Comparison of ENCODE assay signal across 8 cellular contexts in genomic region chr2:102356381-102356712, GRCh38. TPM values are rescaled to one million over a fixed set of nuclear protein-coding genes. Genes with fewer than 3 reads are reported as not detected.
A peak's percentile ranks its signal among the peaks of the same experiment; 100 is the strongest.
DNase-seq lines count a peak whose midpoint lies in the region; ATAC-seq and TF ChIP-seq lines count a peak whose summit lies in the region.

No MANE protein-coding gene starts in this region.

- TF ChIP-seq POLR2A in suprapubic skin (IDR thresholded peaks at IDR 0.05) = no peak

- H3K9me3 Mint-ChIP-seq in activated CD4-positive, alpha-beta T cell treated with anti-CD3 and anti-CD28 coated beads for 36 hours (ENCODE audit: low read depth) = no peaks in the 10 kb centered on the region

- CTCF ChIA-PET in activated CD4-positive, alpha-beta T cell treated with anti-CD3 and anti-CD28 coated beads for 36 hours (lab: Charles Lee) = interaction anchor here (0.7 to 1.9 kb wide), 21 partner anchors 8 to 116 kb away, joined by 3 to 12 read pairs (median 4); no protein-coding TSS in a partner anchor

- WGBS in iPS DF 6.9 (ENCODE audit: insufficient coverage, insufficient read length) = no CpG with 5 or more reads among the region's 7 CpGs
- WGBS in suprapubic skin = 10% methylated on average over 7 of the region's 7 CpGs

- peaks cover 42% of the 10 kb centered on the region for H3K4me1 Mint-ChIP-seq in activated CD4-positive, alpha-beta T cell treated with anti-CD3 and anti-CD28 coated beads for 36 hours

- H3K4me3 Mint-ChIP-seq in activated CD4-positive, alpha-beta T cell treated with anti-CD3 and anti-CD28 coated beads for 36 hours = peak overlapping the region; percentile 100

- H3K27me3 ChIP-seq in iPS DF 6.9 (ENCODE audit: control insufficient read depth, insufficient read depth, low read length) (no peaks in the 10 kb centered on the region), suprapubic skin (no peaks in the 10 kb centered on the region)

- H3K27ac ChIP-seq in VCaP = peak overlapping the region; percentile 57; the same call in 1 of the 2 replicates
- no peak overlapping the region for H3K27ac ChIP-seq in iPS DF 6.9 (ENCODE audit: low read length)
- peak overlapping the region; percentile 76 for H3K27ac ChIP-seq in suprapubic skin

- ATAC-seq in activated CD4-positive, alpha-beta T cell treated with anti-CD3 and anti-CD28 coated beads for 36 hours = peak; percentile 21

- no peak for TF ChIP-seq EP300 in suprapubic skin (IDR thresholded peaks at IDR 0.05)

- intact Hi-C loops in activated CD4-positive, alpha-beta T cell treated with anti-CD3 and anti-CD28 coated beads for 36 hours (cut with DNase I, micrococcal nuclease) = loop anchor here (1.0 to 10.0 kb wide), 11 partner anchors 11 to 652 kb away; partner anchors contain the start of gene IL1RL2 (in 1 of the 2)

- H3K36me3 Mint-ChIP-seq in activated CD4-positive, alpha-beta T cell treated with anti-CD3 and anti-CD28 coated beads for 36 hours (ENCODE audit: low read depth) = peaks cover 23% of the 10 kb centered on the region

- H3K9me3 ChIP-seq in iPS DF 6.9 (ENCODE audit: control insufficient read depth, insufficient read depth, low read length) (no peaks in the 10 kb centered on the region), suprapubic skin (no peaks in the 10 kb centered on the region)

- no peak for TF ChIP-seq CTCF in VCaP (conservative IDR thresholded peaks at IDR 0.05)
- TF ChIP-seq CTCF in suprapubic skin (IDR thresholded peaks at IDR 0.05) = no peak

- H3K4me1 ChIP-seq in iPS DF 6.9 (ENCODE audit: control insufficient read depth, insufficient read depth, low read length) = no peaks in the 10 kb centered on the region
- peaks cover 18% of the 10 kb centered on the region for H3K4me1 ChIP-seq in suprapubic skin

- H3K27ac Mint-ChIP-seq in activated CD4-positive, alpha-beta T cell treated with anti-CD3 and anti-CD28 coated beads for 36 hours = peak overlapping the region; percentile 99

- no peaks in the 10 kb centered on the region for H3K27me3 Mint-ChIP-seq in activated CD4-positive, alpha-beta T cell treated with anti-CD3 and anti-CD28 coated beads for 36 hours

- H3K36me3 ChIP-seq in iPS DF 6.9 (ENCODE audit: control insufficient read depth, insufficient read depth, low read length) (no peaks in the 10 kb centered on the region), suprapubic skin (no peaks in the 10 kb centered on the region)

- DNase-seq in activated CD4-positive, alpha-beta T cell treated with anti-CD3 and anti-CD28 coated beads for 36 hours = no peak
- DNase-seq in activated CD4-positive, alpha-beta T cell treated with anti-CD3 and anti-CD28 coated beads for 1 hour = no peak
- no peak for DNase-seq in iPS DF 6.9 (ENCODE audit: low read depth, low spot score)
- DNase-seq in suprapubic skin (ENCODE audit: low spot score in 2 of 2) = no peak
- no peak for DNase-seq in ecto neural progenitor cell (ENCODE audit: low spot score)
- no peak for DNase-seq in HCEC 1CT
- no peak for DNase-seq in NCI-H2107 (lab: John Stamatoyannopoulos, UW)

- H3K4me3 ChIP-seq in iPS DF 6.9 (ENCODE audit: low read length) = peak overlapping the region; percentile 46; the same call in 1 of the 2 replicates
- H3K4me3 ChIP-seq in suprapubic skin = peak overlapping the region; percentile 78

- POLR2A ChIA-PET in activated CD4-positive, alpha-beta T cell treated with anti-CD3 and anti-CD28 coated beads for 36 hours (lab: Charles Lee) = interaction anchor here (0.7 kb wide), 2 partner anchors 12 to 23 kb away, joined by 3 to 5 read pairs; no protein-coding TSS in a partner anchor

RNA-seq across cellular contexts. Expression of gene IL18R1, which starts 0.8 kb away (rescaled TPM):
- total RNA-seq in activated CD4-positive, alpha-beta T cell treated with anti-CD3 and anti-CD28 coated beads for 36 hours = 10 to 100 TPM; 22.4 to 23.4 TPM
- 1 to 10 TPM in 3 of 4 donors, under 1 TPM in 1; 0.89 to 7.2 (median 2.2) TPM for total RNA-seq in suprapubic skin

RNA-seq across cellular contexts. Expression of gene IL1RL1, which starts 45.0 kb away (rescaled TPM):
- total RNA-seq in activated CD4-positive, alpha-beta T cell treated with anti-CD3 and anti-CD28 coated beads for 36 hours = under 1 TPM; 0.26 to 0.27 TPM
- total RNA-seq in suprapubic skin = 1 to 10 TPM in 3 of 4 donors, under 1 TPM in 1; 0.98 to 6.6 (median 1.2) TPM
